Comparison of ENCODE assay signal across 11 cellular contexts in the genomic region with DNA sequence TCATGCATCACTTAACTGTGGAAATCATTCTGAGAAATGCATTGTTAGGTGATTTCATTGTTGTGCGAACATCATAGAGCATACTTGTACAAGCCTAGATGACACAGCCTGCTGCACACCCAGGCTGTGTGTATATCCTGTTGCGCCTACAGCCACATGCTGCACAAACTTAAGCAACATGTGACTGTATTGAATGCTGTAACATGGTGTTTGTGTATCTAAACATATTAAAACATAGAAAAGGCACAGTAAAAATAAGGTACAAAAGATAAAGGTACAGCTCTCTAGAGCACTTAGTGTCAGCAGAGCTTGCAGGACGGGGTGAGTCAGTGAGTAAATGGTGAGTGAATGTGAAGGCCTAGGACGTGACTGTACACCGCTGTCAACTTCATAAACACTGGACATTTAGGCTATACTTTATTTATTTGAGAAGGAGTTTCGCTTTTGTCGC. TPM values are rescaled to one million over a fixed set of nuclear protein-coding genes. Genes with fewer than 3 reads are reported as not detected.
DNase-seq lines count a peak whose midpoint lies in the region; ATAC-seq and TF ChIP-seq lines count a peak whose summit lies in the region.
"Had no signal": no experiment of that assay in that cellular context is flagged by ENCODE, and none has a peak within 500 bp of the region (broad histone marks: within the 10 kb centered on the region; RNA-seq: fewer than 3 reads in every experiment).

No MANE protein-coding gene starts in this region.

- no peaks in the 10 kb centered on the region for H3K9me3 Mint-ChIP-seq in T-helper 1 cell treated with Interleukin-12 subunit alpha and Interleukin-12 subunit beta and Interleukin-4 antibody, amounts not matched to agents 30 μg/mL and 1 μg/mL, for 36 hours

- ATAC-seq in psoas muscle (no peak), left lobe of liver (no peak), GM21825 (IDR thresholded peaks at IDR 0.05; ENCODE audit: unreplicated experiment) (no peak)

- no peak overlapping the region for H3K4me3 Mint-ChIP-seq in T-helper 1 cell treated with Interleukin-12 subunit alpha and Interleukin-12 subunit beta and Interleukin-4 antibody, amounts not matched to agents 30 μg/mL and 1 μg/mL, for 36 hours

- H3F3A ChIP-seq in SK-N-SH (replicated peaks; ENCODE audit: insufficient read depth), result peaks cover 59% of the 10 kb centered on the region

- peaks cover 5% of the 10 kb centered on the region for H3K36me3 Mint-ChIP-seq in T-helper 1 cell treated with Interleukin-12 subunit alpha and Interleukin-12 subunit beta and Interleukin-4 antibody, amounts not matched to agents 30 μg/mL and 1 μg/mL, for 36 hours (ENCODE audit: low read depth)

- TF ChIP-seq RAD21 in SK-N-SH (IDR thresholded peaks at IDR 0.05; ENCODE audit: low read length), result no peak

- H3K27ac ChIP-seq in SK-N-SH (ENCODE audit: low read depth in 2 of 2, low read length in 1 of 2) (peak overlapping the region; percentile 2 to 63; a peak in 2 of 4 replicates), esophagus (ENCODE audit: low read depth in 2 of 2, low read length in 1 of 2) (peak overlapping the region; percentile 6 to 72), psoas muscle (peak overlapping the region; percentile 77)
- H3K27ac ChIP-seq: 22Rv1, colonic mucosa had no signal

- no peak for DNase-seq in T-helper 1 cell
- DNase-seq in SK-N-SH, result no peak
- no peak for DNase-seq in psoas muscle
- DNase-seq in left lobe of liver (ENCODE audit: low spot score), result no peak
- no peak for DNase-seq in NCI-H446 treated with DMSO at 0.1 percent for 48 hours (lab: John Stamatoyannopoulos, UW)
- DNase-seq: colonic mucosa, mesendoderm had no signal

- H3K9me2 ChIP-seq in SK-N-SH, result no peaks in the 10 kb centered on the region

- no peak overlapping the region; the same call in 1 of the 2 replicates for H3K9ac ChIP-seq in SK-N-SH

- no peak for TF ChIP-seq EP300 in SK-N-SH (IDR thresholded peaks at IDR 0.05; ENCODE audit: borderline replicate concordance in 1 of 2, low read depth in 1 of 2, low read length in 1 of 2)

- no peaks in the 10 kb centered on the region for H3K36me3 ChIP-seq in SK-N-SH (replicated peaks in 1 of 2; ENCODE audit: control insufficient read depth in 1 of 2, insufficient read depth in 2 of 2, low read length in 1 of 2)
- H3K36me3 ChIP-seq in esophagus (ENCODE audit: control insufficient read depth in 2 of 2, insufficient read depth in 2 of 2, low read length in 1 of 2), result no peaks in the 10 kb centered on the region
- H3K36me3 ChIP-seq in psoas muscle (ENCODE audit: insufficient read depth in 1 of 2, low read depth in 1 of 2), result no peaks in the 10 kb centered on the region
- H3K36me3 ChIP-seq: colonic mucosa had no signal

- POLR2A ChIA-PET in SK-N-SH (lab: Yijun Ruan, JAX), result no interaction called here

- 60% methylated on average over 7 of the region's 7 CpGs for WGBS in SK-N-SH (ENCODE audit: low lambda C conversion rate)
- WGBS in esophagus, 2 donors, result 59 to 75% methylated on average over 7 of the region's 7 CpGs
- WGBS in psoas muscle, 3 donors, result 89 to 92% (median 91%) methylated on average over 7 of the region's 7 CpGs

- intact Hi-C loops in psoas muscle (cut with DNase I), result no loop called here

- peaks cover 50% of the 10 kb centered on the region for H3K4me1 Mint-ChIP-seq in T-helper 1 cell treated with Interleukin-12 subunit alpha and Interleukin-12 subunit beta and Interleukin-4 antibody, amounts not matched to agents 30 μg/mL and 1 μg/mL, for 36 hours (ENCODE audit: low read depth)

- no peaks in the 10 kb centered on the region for H3K27me3 Mint-ChIP-seq in T-helper 1 cell treated with Interleukin-12 subunit alpha and Interleukin-12 subunit beta and Interleukin-4 antibody, amounts not matched to agents 30 μg/mL and 1 μg/mL, for 36 hours (ENCODE audit: low read depth)

- peaks cover 96% of the 10 kb centered on the region for H3K79me2 ChIP-seq in SK-N-SH (ENCODE audit: insufficient read depth)

- peak overlapping the region; percentile 73 for H3K27ac Mint-ChIP-seq in T-helper 1 cell treated with Interleukin-12 subunit alpha and Interleukin-12 subunit beta and Interleukin-4 antibody, amounts not matched to agents 30 μg/mL and 1 μg/mL, for 36 hours

- H4K20me1 ChIP-seq in SK-N-SH (ENCODE audit: insufficient read depth), result peaks cover 82% of the 10 kb centered on the region

- TF ChIP-seq CTCF in SK-N-SH (IDR thresholded peaks at IDR 0.05) (no peak), psoas muscle (IDR thresholded peaks at IDR 0.05) (no peak)

- H3K4me3 ChIP-seq in SK-N-SH (ENCODE audit: low read depth in 2 of 2, low read length in 1 of 2) (peak overlapping the region in 1 of 2 experiments; percentile 1; a peak in 1 of 4 replicates), esophagus (ENCODE audit: low read depth in 1 of 2, low read length in 2 of 2) (no peak overlapping the region), psoas muscle (no peak overlapping the region)
- H3K4me3 ChIP-seq: colonic mucosa had no signal

- peaks cover 33 to 41% of the 10 kb centered on the region in 2 experiments for H3K4me1 ChIP-seq in SK-N-SH (ENCODE audit: control insufficient read depth in 1 of 2, insufficient read depth in 2 of 2, low read depth in 1 of 2, low read length in 1 of 2)
- H3K4me1 ChIP-seq in esophagus (ENCODE audit: control insufficient read depth in 2 of 2, insufficient read depth in 2 of 2, low read length in 1 of 2), result peaks cover 8 to 17% of the 10 kb centered on the region in 2 donors
- peaks cover 79% of the 10 kb centered on the region for H3K4me1 ChIP-seq in psoas muscle

- H2AFZ ChIP-seq in SK-N-SH (ENCODE audit: low read depth), result no peak overlapping the region

- H3K4me2 ChIP-seq in SK-N-SH, result peak overlapping the region; percentile 39

- no peaks in the 10 kb centered on the region for H3K27me3 ChIP-seq in SK-N-SH (ENCODE audit: insufficient read depth)
- no peaks in the 10 kb centered on the region for H3K27me3 ChIP-seq in esophagus (ENCODE audit: control insufficient read depth in 1 of 2, insufficient read depth in 2 of 2, low read length in 2 of 2)
- no peaks in the 10 kb centered on the region for H3K27me3 ChIP-seq in psoas muscle (ENCODE audit: insufficient read depth in 3 of 3, low read length in 2 of 3)
- H3K27me3 ChIP-seq: colonic mucosa had no signal

- no peaks in the 10 kb centered on the region for H3K9me3 ChIP-seq in SK-N-SH
- H3K9me3 ChIP-seq in esophagus (ENCODE audit: control insufficient read depth in 2 of 2, insufficient read depth in 1 of 2, low read depth in 1 of 2, low read length in 1 of 2), result no peaks in the 10 kb centered on the region
- H3K9me3 ChIP-seq in psoas muscle, result no peaks in the 10 kb centered on the region
- H3K9me3 ChIP-seq: colonic mucosa had no signal

- CTCF ChIA-PET in SK-N-SH (lab: Yijun Ruan, JAX), result interaction anchor here (0.8 to 5.8 kb wide), 4 partner anchors 10 to 115 kb away, joined by 3 to 30 read pairs (median 3); no protein-coding TSS in a partner anchor

TF ChIP-seq in SK-N-SH, 30 proteins besides CTCF, POLR2A, EP300 and RAD21 (continues in another document):
- TF ChIP-seq, protein P1, sequence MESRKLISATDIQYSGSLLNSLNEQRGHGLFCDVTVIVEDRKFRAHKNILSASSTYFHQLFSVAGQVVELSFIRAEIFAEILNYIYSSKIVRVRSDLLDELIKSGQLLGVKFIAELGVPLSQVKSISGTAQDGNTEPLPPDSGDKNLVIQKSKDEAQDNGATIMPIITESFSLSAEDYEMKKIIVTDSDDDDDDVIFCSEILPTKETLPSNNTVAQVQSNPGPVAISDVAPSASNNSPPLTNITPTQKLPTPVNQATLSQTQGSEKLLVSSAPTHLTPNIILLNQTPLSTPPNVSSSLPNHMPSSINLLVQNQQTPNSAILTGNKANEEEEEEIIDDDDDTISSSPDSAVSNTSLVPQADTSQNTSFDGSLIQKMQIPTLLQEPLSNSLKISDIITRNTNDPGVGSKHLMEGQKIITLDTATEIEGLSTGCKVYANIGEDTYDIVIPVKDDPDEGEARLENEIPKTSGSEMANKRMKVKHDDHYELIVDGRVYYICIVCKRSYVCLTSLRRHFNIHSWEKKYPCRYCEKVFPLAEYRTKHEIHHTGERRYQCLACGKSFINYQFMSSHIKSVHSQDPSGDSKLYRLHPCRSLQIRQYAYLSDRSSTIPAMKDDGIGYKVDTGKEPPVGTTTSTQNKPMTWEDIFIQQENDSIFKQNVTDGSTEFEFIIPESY (IDR thresholded peaks at IDR 0.05; ENCODE audit: borderline replicate concordance, low read depth), result no peak
- TF ChIP-seq SIN3A (IDR thresholded peaks at IDR 0.05; ENCODE audit: borderline replicate concordance, low read depth, low read length) (peak; percentile 55; the same call in 1 of the 2 replicates), TEAD4 (IDR thresholded peaks at IDR 0.05; ENCODE audit: borderline replicate concordance, insufficient read depth) (no peak), EZH2phosphoT487 (IDR thresholded peaks at IDR 0.05; ENCODE audit: borderline replicate concordance, low read depth) (no peak), MXI1 (IDR thresholded peaks at IDR 0.05; ENCODE audit: low read depth, low read length) (no peak), CHD2 (IDR thresholded peaks at IDR 0.05; ENCODE audit: low read length, partially characterized antibody) (no peak), GATA2 (CRISPR knock-in tag; IDR thresholded peaks at IDR 0.05) (no peak), FOSL2 (IDR thresholded peaks at IDR 0.05; ENCODE audit: borderline replicate concordance, low read depth) (peak; percentile 63; the same call in 1 of the 2 replicates)
- TF ChIP-seq, protein P2, sequence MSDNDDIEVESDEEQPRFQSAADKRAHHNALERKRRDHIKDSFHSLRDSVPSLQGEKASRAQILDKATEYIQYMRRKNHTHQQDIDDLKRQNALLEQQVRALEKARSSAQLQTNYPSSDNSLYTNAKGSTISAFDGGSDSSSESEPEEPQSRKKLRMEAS (IDR thresholded peaks at IDR 0.05; ENCODE audit: low read depth), result peak; percentile 73
- TF ChIP-seq, protein P3, sequence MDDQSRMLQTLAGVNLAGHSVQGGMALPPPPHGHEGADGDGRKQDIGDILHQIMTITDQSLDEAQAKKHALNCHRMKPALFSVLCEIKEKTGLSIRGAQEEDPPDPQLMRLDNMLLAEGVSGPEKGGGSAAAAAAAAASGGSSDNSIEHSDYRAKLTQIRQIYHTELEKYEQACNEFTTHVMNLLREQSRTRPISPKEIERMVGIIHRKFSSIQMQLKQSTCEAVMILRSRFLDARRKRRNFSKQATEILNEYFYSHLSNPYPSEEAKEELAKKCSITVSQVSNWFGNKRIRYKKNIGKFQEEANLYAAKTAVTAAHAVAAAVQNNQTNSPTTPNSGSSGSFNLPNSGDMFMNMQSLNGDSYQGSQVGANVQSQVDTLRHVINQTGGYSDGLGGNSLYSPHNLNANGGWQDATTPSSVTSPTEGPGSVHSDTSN (IDR thresholded peaks at IDR 0.05), result peak; percentile 67

RNA-seq across cellular contexts. Expression of a gene that starts 11.9 kb away (rescaled TPM):
- polyA plus RNA-seq in SK-N-SH (2012; rRNA removed) (33.6 and 36.4 TPM in 2 replicates), esophagus (10 to 100 TPM; 15.9 to 20.5 TPM), psoas muscle (10 to 100 TPM; 38.9 to 96.4 (median 45.9) TPM)
- polyA plus RNA-seq in SK-N-SH (2012; cell fraction: cytosol; rRNA removed), result 21.3 and 29.9 TPM in 2 replicates
- polyA plus RNA-seq in SK-N-SH (2012; cell fraction: nucleus; rRNA removed), result 43.8 and 54.0 TPM in 2 replicates
- total RNA-seq in psoas muscle (10 to 100 TPM; 53.6 to 91.6 (median 66.2) TPM), left lobe of liver (16.2 TPM)
